In the genomic region with DNA sequence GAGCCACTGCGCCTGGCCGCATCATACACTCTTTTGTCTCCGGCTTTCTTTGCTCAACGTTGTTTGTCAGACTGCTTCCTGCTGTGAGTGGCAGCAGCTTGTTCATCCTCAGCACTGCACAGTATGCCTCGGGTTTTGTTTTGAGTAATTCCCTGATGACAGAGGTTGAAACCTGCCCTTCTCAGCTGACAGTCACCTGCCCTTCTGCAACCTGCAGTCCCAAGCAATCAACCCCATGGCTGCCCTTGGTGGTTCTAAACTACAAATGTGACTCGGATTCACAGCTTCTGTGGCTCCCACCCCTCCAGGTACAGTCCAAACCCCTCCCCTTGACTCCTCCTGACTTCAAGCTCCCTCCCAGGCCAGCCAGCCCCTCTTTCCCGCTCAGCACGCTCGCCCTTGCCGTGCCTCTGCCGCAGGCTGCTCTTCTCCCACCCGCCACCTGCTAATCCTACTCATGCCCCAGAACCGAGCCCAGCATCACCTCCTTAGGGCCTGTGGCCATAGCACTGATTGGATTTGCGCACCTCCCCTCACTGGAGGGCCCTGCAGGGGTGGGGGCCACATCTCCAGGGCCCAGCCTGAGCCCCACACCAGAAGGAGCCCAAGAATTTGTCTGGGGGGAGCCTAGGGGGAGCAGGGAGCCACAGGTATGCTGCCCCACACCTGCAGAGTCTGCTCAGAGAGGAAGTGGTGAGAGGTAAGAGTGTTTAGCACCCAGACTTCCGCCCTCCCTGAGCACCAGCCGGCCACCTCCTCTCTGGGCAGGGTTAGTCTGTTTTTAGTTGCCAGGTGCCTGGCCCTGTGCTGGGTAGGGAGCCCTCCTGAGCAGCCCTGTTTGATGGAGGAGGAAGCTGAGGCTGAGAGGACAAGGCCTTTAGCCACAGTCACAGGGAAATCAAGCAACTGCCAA, we compare ENCODE assay signal across 9 cellular contexts. TPM values are rescaled to one million over a fixed set of nuclear protein-coding genes. Genes with fewer than 3 reads are reported as not detected.
A peak's percentile ranks its signal among the peaks of the same experiment; 100 is the strongest.
DNase-seq lines count a peak whose midpoint lies in the region; ATAC-seq and TF ChIP-seq lines count a peak whose summit lies in the region.
"Had no signal": no experiment of that assay in that cellular context is flagged by ENCODE, and none has a peak within 500 bp of the region (broad histone marks: within the 10 kb centered on the region; RNA-seq: fewer than 3 reads in every experiment).

No MANE protein-coding gene starts in this region.

- peak; percentile 50 to 73 (median 66) for DNase-seq in CD4-positive, alpha-beta T cell
- no peak for DNase-seq in RWPE1 (ENCODE audit: low spot score)
- DNase-seq in adrenal gland: peak in 3 of 7 donors; percentile 7 to 58 (median 22)
- DNase-seq in HUDEP-2 (lab: John Stamatoyannopoulos, UW; ENCODE audit: unreplicated experiment in 76 of 76): no peak
- DNase-seq in Ammon's horn (ENCODE audit: low spot score): no peak

- H3K36me3 Mint-ChIP-seq in CD4-positive, alpha-beta T cell (ENCODE audit: low read depth): peaks cover 84% of the 10 kb centered on the region

- no peak for TF ChIP-seq POLR2A in adrenal gland (IDR thresholded peaks at IDR 0.05)

- WGBS in adrenal gland, 4 donors: 59 to 69% (median 65%) methylated on average over 11 to 16 of the region's 16 CpGs

- peak overlapping the region; percentile 96 for H3K27ac ChIP-seq in CD4-positive, alpha-beta T cell (ENCODE audit: low read depth, low read length)
- H3K27ac ChIP-seq in RWPE1 (peak overlapping the region; percentile 100), adrenal gland (peak overlapping the region in 3 of 5 donors; percentile 91 to 95 (median 91)), neutrophil (peak overlapping the region; percentile 38)
- H3K27ac ChIP-seq: thoracic aorta had no signal

- no peaks in the 10 kb centered on the region for H3K27me3 ChIP-seq in CD4-positive, alpha-beta T cell (ENCODE audit: control insufficient read depth, insufficient read depth, low read length)
- no peaks in the 10 kb centered on the region for H3K27me3 ChIP-seq in adrenal gland
- peaks cover 13% of the 10 kb centered on the region for H3K27me3 ChIP-seq in neutrophil

- CTCF ChIA-PET in CD4-positive, alpha-beta T cell (lab: Charles Lee): interaction anchor here (0.7 to 2.7 kb wide), 7 partner anchors 8 to 64 kb away, joined by 3 to 14 read pairs (median 3); no protein-coding TSS in a partner anchor
- CTCF ChIA-PET in RWPE1 (lab: Yijun Ruan, JAX): interaction anchor here (0.6 to 3.2 kb wide), 5 partner anchors 9 to 398 kb away, joined by 3 to 14 read pairs (median 5); no protein-coding TSS in a partner anchor

- H3K4me3 Mint-ChIP-seq in CD4-positive, alpha-beta T cell: peak overlapping the region; percentile 91

- no peaks in the 10 kb centered on the region for H3K9me3 ChIP-seq in CD4-positive, alpha-beta T cell (ENCODE audit: control insufficient read depth, low read length)
- H3K9me3 ChIP-seq in adrenal gland (replicated peaks in 1 of 3): no peaks in the 10 kb centered on the region
- H3K9me3 ChIP-seq in neutrophil: no peaks in the 10 kb centered on the region
- H3K9me3 ChIP-seq: thoracic aorta had no signal

- intact Hi-C loops in CD4-positive, alpha-beta T cell (cut with DNase I, micrococcal nuclease): loop anchor here in 1 of 2 experiments (1.0 to 5.0 kb wide), 6 partner anchors 11 to 56 kb away; a partner anchor contains a TSS
- intact Hi-C loops in adrenal gland (cut with DNase I): no loop called here

- peaks cover 100% of the 10 kb centered on the region for H3K4me1 Mint-ChIP-seq in CD4-positive, alpha-beta T cell (ENCODE audit: low read depth)

- H3K36me3 ChIP-seq in adrenal gland (replicated peaks in 1 of 2): no peaks in the 10 kb centered on the region
- no peaks in the 10 kb centered on the region for H3K36me3 ChIP-seq in neutrophil
- H3K36me3 ChIP-seq: thoracic aorta had no signal

- POLR2A ChIA-PET in CD4-positive, alpha-beta T cell (lab: Charles Lee): interaction anchor here (0.7 to 34.9 kb wide), 16 partner anchors 9 to 178 kb away, joined by 3 to 1020 read pairs (median 8); a partner anchor contains a TSS
- POLR2A ChIA-PET in RWPE1 (lab: Yijun Ruan, JAX; ENCODE audit: low non-redundant PET): interaction anchor here (0.7 to 2.3 kb wide), 3 partner anchors 10 to 127 kb away, joined by 3 to 9 read pairs (median 3); a partner anchor contains a TSS

- peak overlapping the region; percentile 97 for H3K27ac Mint-ChIP-seq in CD4-positive, alpha-beta T cell

- H3K27me3 Mint-ChIP-seq in CD4-positive, alpha-beta T cell: no peaks in the 10 kb centered on the region

- no peak for TF ChIP-seq CTCF in CD4-positive, alpha-beta T cell (IDR thresholded peaks at IDR 0.05)
- TF ChIP-seq CTCF in RWPE1 (conservative IDR thresholded peaks at IDR 0.05; ENCODE audit: low read depth) (no peak), adrenal gland (IDR thresholded peaks at IDR 0.05) (no peak), neutrophil (IDR thresholded peaks at IDR 0.05) (no peak)

- H3K4me1 ChIP-seq in adrenal gland (replicated peaks in 1 of 2) (peaks cover 91 to 100% of the 10 kb centered on the region in 2 donors), neutrophil (ENCODE audit: control insufficient read depth in 1 of 2, insufficient read depth in 1 of 2, low read depth in 1 of 2, low read length in 1 of 2) (peaks cover 10 to 18% of the 10 kb centered on the region in 2 experiments)

- peak; percentile 69 for ATAC-seq in CD4-positive, alpha-beta T cell (ENCODE audit: poor library complexity)
- peak; percentile 67 for ATAC-seq in GM19438 (IDR thresholded peaks at IDR 0.05; ENCODE audit: low read depth, unreplicated experiment)
- ATAC-seq in HG03432 (IDR thresholded peaks at IDR 0.05; ENCODE audit: unreplicated experiment): peak; percentile 71

- H3K9me3 Mint-ChIP-seq in CD4-positive, alpha-beta T cell: no peaks in the 10 kb centered on the region

- H3K4me3 ChIP-seq in adrenal gland: no peak overlapping the region
- no peak overlapping the region for H3K4me3 ChIP-seq in neutrophil (ENCODE audit: low read depth in 1 of 2, low read length in 1 of 2)
- H3K4me3 ChIP-seq: thoracic aorta had no signal

RNA-seq across cellular contexts. Expression of a gene that starts 10.1 kb away (rescaled TPM):
- 100 to 1,000 TPM; 440 to 463 TPM for total RNA-seq in CD4-positive, alpha-beta T cell
- total RNA-seq in adrenal gland: 100 to 1,000 TPM in 2 of 8 donors, 10 to 100 TPM in 6; 35.6 to 179 (median 72.0) TPM
- 10 to 100 TPM; 24.5 to 49.5 (median 32.6) TPM for polyA plus RNA-seq in adrenal gland

RNA-seq across cellular contexts. Expression of a gene that starts 33.0 kb away (rescaled TPM):
- 10 to 100 TPM; 41.7 to 47.6 TPM for total RNA-seq in CD4-positive, alpha-beta T cell
- 10 to 100 TPM; 18.4 to 46.8 (median 31.4) TPM for total RNA-seq in adrenal gland
- polyA plus RNA-seq in adrenal gland: 10 to 100 TPM; 32.9 to 36.5 (median 35.6) TPM

RNA-seq across cellular contexts. Expression of a gene that starts 40.1 kb away (rescaled TPM):
- total RNA-seq in CD4-positive, alpha-beta T cell: 1 to 10 TPM; 2.9 to 3.3 TPM
- 1 to 10 TPM in 2 of 8 donors, under 1 TPM in 3, not detected in 3; 0.19 to 2.3 (median 0.83) TPM for total RNA-seq in adrenal gland
- polyA plus RNA-seq in adrenal gland: 1 to 10 TPM in 1 of 3 donors, under 1 TPM in 2; 0.22 to 1.5 (median 0.54) TPM

RNA-seq across cellular contexts. Expression of a gene that starts 53.8 kb away (rescaled TPM):
- 10 to 100 TPM; 28.7 to 30.2 TPM for total RNA-seq in CD4-positive, alpha-beta T cell
- total RNA-seq in adrenal gland: 10 to 100 TPM in 7 of 8 donors, 1 to 10 TPM in 1; 8.7 to 65.7 (median 24.7) TPM
- 1 to 10 TPM; 5.3 to 9.2 (median 8.6) TPM for polyA plus RNA-seq in adrenal gland

Comparison
In these comparisons a context has a peak if more than half of its experiments do, and no peak if none do; other contexts are left out.
1. DNase-seq: peak in CD4-positive, alpha-beta T cell (10 of 10); none in RWPE1 (single experiment), HUDEP-2 (0 of 76) and Ammon's horn (single experiment).
2. H3K27ac ChIP-seq: peak in every context shown above with its lines; median percentile 100 in RWPE1; 96 in CD4-positive, alpha-beta T cell; 91 in adrenal gland; 38 in neutrophil.
3. Peak in every context shown above with its lines, with median percentiles within 50 percentile points of each other: ATAC-seq.